Comparison of ENCODE assay signal across 23 cellular contexts in genomic region chr10:34228066-34228465, GRCh38.
"Had no signal": no experiment of that assay in that cellular context is flagged by ENCODE, and none has a peak within 500 bp of the region (broad histone marks: within the 10 kb centered on the region; RNA-seq: fewer than 3 reads in every experiment).

No MANE protein-coding gene starts in this region.

- H3K9me3 Mint-ChIP-seq: activated B cell treated with CpG ODN at 0.5 μM for 24 hours; activated CD4-positive, alpha-beta T cell treated with anti-CD3 and anti-CD28 coated beads, Interleukin-2, amount 10 ng/mL, durations not matched to agents 24 days and 14 days; activated naive CD4-positive, alpha-beta T cell treated with anti-CD3 and anti-CD28 coated beads, Interleukin-2, amount 50 U/mL, for 72 hours had no signal

- H3K36me3 Mint-ChIP-seq: activated CD8-positive, alpha-beta memory T cell treated with anti-CD3 and anti-CD28 coated beads, Interleukin-2, amount 10 ng/mL, durations not matched to agents 7 days and 5 days; activated naive CD4-positive, alpha-beta T cell treated with anti-CD3 and anti-CD28 coated beads, Interleukin-2, amount 50 U/mL, for 72 hours had no signal

- DNase-seq: activated B cell treated with CpG ODN at 0.5 μM for 24 hours; activated CD4-positive, alpha-beta T cell treated with anti-CD3 and anti-CD28 coated beads for 1 hour; activated CD4-positive, alpha-beta T cell treated with anti-CD3 and anti-CD28 coated beads, Interleukin-2, amount 10 ng/mL, durations not matched to agents 24 days and 14 days; activated CD4-positive, alpha-beta T cell treated with anti-CD3 and anti-CD28 coated beads, Interleukin-2, amount 50 U/mL, for 48 hours; activated CD8-positive, alpha-beta memory T cell treated with anti-CD3 and anti-CD28 coated beads, Interleukin-2, amount 10 ng/mL, durations not matched to agents 7 days and 5 days; activated effector memory CD4-positive, alpha-beta T cell treated with anti-CD3 and anti-CD28 coated beads, Interleukin-2, amount 50 U/mL, for 16 hours; activated naive CD4-positive, alpha-beta T cell treated with Interleukin-2 at 50 U/mL for 16 hours; activated naive CD8-positive, alpha-beta T cell treated with anti-CD3 and anti-CD28 coated beads, Interleukin-2, amount 50 U/mL, for 24 hours; activated T-cell treated with anti-CD3 and anti-CD28 coated beads, Interleukin-2, amount 50 U/mL, for 4 hours; amniotic stem cell; brain microvascular endothelial cell; KG1; NCI-H1048; NCI-H1694; NCI-H2029; NCI-H446; NCI-H524; NK-92 treated with Interleukin-12 subunit alpha and Interleukin-12 subunit beta, amount 100 ng/mL, for 24 hours; Peyer's patch; Right ventricle myocardium superior; SJCRH30 had no signal

- H3K4me3 Mint-ChIP-seq: activated B cell treated with CpG ODN at 0.5 μM for 24 hours; activated CD4-positive, alpha-beta T cell treated with anti-CD3 and anti-CD28 coated beads, Interleukin-2, amount 10 ng/mL, durations not matched to agents 24 days and 14 days; activated CD8-positive, alpha-beta memory T cell treated with anti-CD3 and anti-CD28 coated beads, Interleukin-2, amount 10 ng/mL, durations not matched to agents 7 days and 5 days; activated naive CD8-positive, alpha-beta T cell treated with anti-CD3 and anti-CD28 coated beads, Interleukin-2, amount 50 U/mL, for 24 hours; activated T-cell treated with anti-CD3 and anti-CD28 coated beads, Interleukin-2, amount 50 U/mL, for 4 hours; T-helper 1 cell treated with Interleukin-12 subunit alpha and Interleukin-12 subunit beta and Interleukin-4 antibody, amounts not matched to agents 30 μg/mL and 1 μg/mL, for 36 hours had no signal

- H3K27ac Mint-ChIP-seq: activated B cell treated with CpG ODN at 0.5 μM for 24 hours; activated CD4-positive, alpha-beta T cell treated with anti-CD3 and anti-CD28 coated beads, Interleukin-2, amount 10 ng/mL, durations not matched to agents 24 days and 14 days; activated CD8-positive, alpha-beta memory T cell treated with anti-CD3 and anti-CD28 coated beads, Interleukin-2, amount 10 ng/mL, durations not matched to agents 7 days and 5 days; activated naive CD4-positive, alpha-beta T cell treated with anti-CD3 and anti-CD28 coated beads, Interleukin-2, amount 50 U/mL, for 72 hours; activated naive CD8-positive, alpha-beta T cell treated with anti-CD3 and anti-CD28 coated beads, Interleukin-2, amount 50 U/mL, for 24 hours; T-helper 1 cell treated with Interleukin-12 subunit alpha and Interleukin-12 subunit beta and Interleukin-4 antibody, amounts not matched to agents 30 μg/mL and 1 μg/mL, for 36 hours had no signal

- H3K4me1 Mint-ChIP-seq: activated B cell treated with CpG ODN at 0.5 μM for 24 hours; activated CD4-positive, alpha-beta T cell treated with anti-CD3 and anti-CD28 coated beads, Interleukin-2, amount 10 ng/mL, durations not matched to agents 24 days and 14 days; activated CD8-positive, alpha-beta memory T cell treated with anti-CD3 and anti-CD28 coated beads, Interleukin-2, amount 10 ng/mL, durations not matched to agents 7 days and 5 days; activated naive CD8-positive, alpha-beta T cell treated with anti-CD3 and anti-CD28 coated beads, Interleukin-2, amount 50 U/mL, for 24 hours had no signal

- H3K27me3 Mint-ChIP-seq: activated B cell treated with CpG ODN at 0.5 μM for 24 hours; activated CD4-positive, alpha-beta T cell treated with anti-CD3 and anti-CD28 coated beads, Interleukin-2, amount 10 ng/mL, durations not matched to agents 24 days and 14 days had no signal
